In genomic region chr6:127073222-127073621, GRCh38 we compare ENCODE assay signal across 19 cellular contexts. TPM values are rescaled to one million over a fixed set of nuclear protein-coding genes. Genes with fewer than 3 reads are reported as not detected.
DNase-seq lines count a peak whose midpoint lies in the region; ATAC-seq and TF ChIP-seq lines count a peak whose summit lies in the region.
"Had no signal": no experiment of that assay in that cellular context is flagged by ENCODE, and none has a peak within 500 bp of the region (broad histone marks: within the 10 kb centered on the region; RNA-seq: fewer than 3 reads in every experiment).

No MANE protein-coding gene starts in this region.

- in situ Hi-C loops in ACHN (cut with HindIII; ENCODE audit: low pct_ligation_motif_present, low pct_unique_long_range_greater_than_20kb, low sequenced_read_pairs), result no loop called here

- no peak overlapping the region for H3K4me3 ChIP-seq in BE2C (ENCODE audit: low read depth, low read length)
- H3K4me3 ChIP-seq in heart right ventricle, result no peak overlapping the region
- H3K4me3 ChIP-seq: ascending aorta, coronary artery, lung, testis had no signal

- H3K27me3 ChIP-seq in BE2C (no peaks in the 10 kb centered on the region), heart right ventricle (no peaks in the 10 kb centered on the region)
- H3K27me3 ChIP-seq: ascending aorta, testis had no signal

- intact Hi-C loops in heart right ventricle (cut with DNase I), result loop anchor here in 1 of 10 donors (10.0 kb wide), 1 partner anchor 268 kb away; no protein-coding TSS in a partner anchor

- 58 to 73% methylated on average over 1 of the region's 1 CpG for WGBS in heart right ventricle, 2 donors

- TF ChIP-seq CTCF in BE2C (IDR thresholded peaks at IDR 0.05; ENCODE audit: low read depth, low read length), result no peak
- TF ChIP-seq CTCF in heart right ventricle (IDR thresholded peaks at IDR 0.05), result no peak

- H3K9me3 ChIP-seq in BE2C (no peaks in the 10 kb centered on the region), heart right ventricle (no peaks in the 10 kb centered on the region)
- H3K9me3 ChIP-seq: ascending aorta, testis had no signal

- H3K4me1 ChIP-seq in BE2C (no peaks in the 10 kb centered on the region), heart right ventricle (no peaks in the 10 kb centered on the region)
- H3K4me1 ChIP-seq: ascending aorta, testis had no signal

- DNase-seq in BE2C (no peak), heart right ventricle (no peak), ACHN (no peak)
- no peak for DNase-seq in activated T-cell treated with anti-CD3 and anti-CD28 coated beads, Interleukin-2, amount 50 U/mL, for 48 hours
- DNase-seq: activated B cell treated with CpG ODN at 0.5 μM for 24 hours; activated CD8-positive, alpha-beta memory T cell treated with anti-CD3 and anti-CD28 coated beads, Interleukin-2, amount 10 ng/mL, durations not matched to agents 7 days and 5 days; GOT3; NCI-H1092; testis had no signal

- ATAC-seq in GM18511 (IDR thresholded peaks at IDR 0.05; ENCODE audit: unreplicated experiment) (peak; percentile 77), GM21381 (IDR thresholded peaks at IDR 0.05; ENCODE audit: unreplicated experiment) (peak; percentile 68), HG02973 (IDR thresholded peaks at IDR 0.05; ENCODE audit: unreplicated experiment) (peak; percentile 85), HG03520 (IDR thresholded peaks at IDR 0.05; ENCODE audit: unreplicated experiment) (peak; percentile 73), heart right ventricle (no peak)
- ATAC-seq: activated CD8-positive, alpha-beta memory T cell treated with anti-CD3 and anti-CD28 coated beads, Interleukin-2, amount 10 ng/mL, durations not matched to agents 7 days and 5 days had no signal

- H3K27ac ChIP-seq in heart right ventricle, result no peak overlapping the region
- H3K27ac ChIP-seq: ascending aorta, coronary artery, epithelial cell of prostate, testis had no signal

- H3K36me3 ChIP-seq in BE2C, result no peaks in the 10 kb centered on the region
- no peaks in the 10 kb centered on the region for H3K36me3 ChIP-seq in heart right ventricle
- H3K36me3 ChIP-seq: ascending aorta had no signal

RNA-seq across cellular contexts. Expression of gene RSPO3, which starts 45.2 kb away (rescaled TPM):
- polyA plus RNA-seq in BE2C (2012; ENCODE audit: insufficient read depth, insufficient read length, low read depth), result not detected
- under 1 TPM in 9 of 10 donors, not detected in 1; 0.21 to 0.64 (median 0.37) TPM for total RNA-seq in heart right ventricle
- polyA plus RNA-seq in heart right ventricle, result under 1 TPM; 0.20 to 0.73 TPM
- total RNA-seq: activated B cell treated with CpG ODN at 0.5 μM for 24 hours; activated CD8-positive, alpha-beta memory T cell treated with anti-CD3 and anti-CD28 coated beads, Interleukin-2, amount 10 ng/mL, durations not matched to agents 7 days and 5 days; neural crest cell; T-helper 1 cell treated with Interleukin-12 subunit alpha and Interleukin-12 subunit beta and Interleukin-4 antibody, amounts not matched to agents 30 ng/mL and 1 ng/mL, for 36 hours had no signal

Comparison
In these comparisons a context has a peak if more than half of its experiments do, and no peak if none do; other contexts are left out.
1. ATAC-seq: peak in GM18511 (single experiment), GM21381 (single experiment), HG02973 (single experiment) and HG03520 (single experiment); none in heart right ventricle (0 of 8).